8 cellular contexts compared by ENCODE assay signal in the genomic region with DNA sequence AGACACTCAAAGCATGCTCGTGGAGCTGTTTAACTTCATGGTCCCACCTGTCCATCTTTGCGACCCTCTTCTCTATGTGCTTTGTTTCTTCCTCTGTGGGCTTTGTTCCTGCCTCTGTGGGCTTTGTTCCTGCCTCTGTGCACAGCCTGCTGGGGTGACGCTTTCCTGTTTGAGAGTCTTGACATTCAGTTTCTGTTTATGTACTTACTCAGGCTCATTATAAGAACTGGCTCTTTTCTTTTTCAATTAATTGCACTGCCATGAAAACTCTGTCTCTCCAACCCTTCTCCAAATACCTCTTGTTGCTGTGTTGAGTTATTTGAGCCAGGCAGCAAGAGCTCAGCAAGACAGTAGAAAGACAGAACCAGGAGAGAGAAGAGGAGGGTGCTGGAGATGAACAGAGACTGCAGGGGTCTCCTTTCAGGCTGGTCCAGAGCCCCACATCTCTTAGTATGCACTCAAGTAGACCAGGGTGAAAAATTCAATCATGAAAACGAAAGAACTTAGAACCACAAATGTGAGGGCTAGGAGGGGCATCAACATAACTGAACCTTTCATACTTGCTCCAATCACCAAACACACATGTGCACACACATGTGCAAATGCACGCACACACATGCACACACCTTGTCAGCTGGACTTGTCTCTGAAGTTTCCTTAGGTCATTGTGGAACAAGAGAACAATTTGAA.
DNase-seq lines count a peak whose midpoint lies in the region; ATAC-seq, FAIRE-seq and TF ChIP-seq lines count a peak whose summit lies in the region.

No MANE protein-coding gene starts in this region.

- BruUV-seq in endothelial cell of umbilical vein (replicated peaks; lab: Mats Ljungman, UMichigan) = TSS peak; percentile 75

- no peak for TF ChIP-seq POLR2A in endothelial cell of umbilical vein (IDR thresholded peaks at IDR 0.05; ENCODE audit: low read depth, low read length)

- intact Hi-C loops in endothelial cell of umbilical vein (cut with micrococcal nuclease) = loop anchor here (1.0 to 10.0 kb wide), 16 partner anchors 59 to 1381 kb away; a partner anchor contains a TSS

- dilution Hi-C loops in endothelial cell of umbilical vein (cut with MboI; ENCODE audit: extremely low pct_ligation_motif_present, low sequenced_read_pairs) = no loop called here

- H2AFZ ChIP-seq in endothelial cell of umbilical vein (ENCODE audit: low read depth, low read length) = peak overlapping the region; percentile 53

- H3K9ac ChIP-seq in endothelial cell of umbilical vein (replicated peaks; ENCODE audit: extremely low read depth, insufficient read depth, low read length) = peak overlapping the region; percentile 18

- CTCF ChIA-PET in endothelial cell of umbilical vein (lab: Charles Lee) = interaction anchor here (0.6 to 6.5 kb wide), 57 partner anchors 8 to 1237 kb away, joined by 3 to 186 read pairs (median 5); no protein-coding TSS in a partner anchor

- H3K4me3 ChIP-seq in endothelial cell of umbilical vein (replicated peaks in 1 of 3; ENCODE audit: insufficient read depth in 1 of 3, low read depth in 1 of 3, low read length in 3 of 3) = no peak overlapping the region

- H3K27me3 ChIP-seq in endothelial cell of umbilical vein (ENCODE audit: control insufficient read depth in 2 of 2, insufficient read depth in 2 of 2, low read length in 2 of 2) = no peaks in the 10 kb centered on the region

- TF ChIP-seq CTCF in endothelial cell of umbilical vein (IDR thresholded peaks at IDR 0.05; ENCODE audit: extremely low read depth in 1 of 2, insufficient read depth in 1 of 2, low read depth in 1 of 2, low read length in 2 of 2) = no peak

- H3K9me1 ChIP-seq in endothelial cell of umbilical vein (replicated peaks; ENCODE audit: control insufficient read depth, extremely low read depth, insufficient read depth, low read length) = no peaks in the 10 kb centered on the region

- FAIRE-seq in endothelial cell of umbilical vein (lab: Jason Lieb, UNC) = peak; percentile 8

- peaks cover 13% of the 10 kb centered on the region for H3K4me1 ChIP-seq in endothelial cell of umbilical vein (ENCODE audit: control insufficient read depth, extremely low read depth, insufficient read depth, low read length)

- no peak overlapping the region for H3K4me2 ChIP-seq in endothelial cell of umbilical vein (ENCODE audit: insufficient read depth, low read length)

- H3K9me3 ChIP-seq in endothelial cell of umbilical vein (replicated peaks; ENCODE audit: control insufficient read depth, insufficient read depth, low read length) = no peaks in the 10 kb centered on the region

- ATAC-seq in HG03159 (IDR thresholded peaks at IDR 0.05; ENCODE audit: unreplicated experiment) = peak; percentile 77

- POLR2A ChIA-PET in endothelial cell of umbilical vein (lab: Charles Lee) = interaction anchor here (0.7 kb wide), 1 partner anchor 102 kb away, joined by 3 read pairs; no protein-coding TSS in a partner anchor

- H3K27ac ChIP-seq in endothelial cell of umbilical vein (ENCODE audit: insufficient read depth, low read depth, low read length) = peak overlapping the region; percentile 47

- peak; percentile 19 for DNase-seq in NK-92 treated with Interleukin-12 subunit alpha and Interleukin-12 subunit beta, amount 100 ng/mL, for 24 hours (lab: John Stamatoyannopoulos, UW)
- DNase-seq in NK-92 (lab: John Stamatoyannopoulos, UW; ENCODE audit: unreplicated experiment) (no peak), endothelial cell of umbilical vein (ENCODE audit: low read depth, low spot score) (peak; percentile 70), RKO (ENCODE audit: low spot score) (no peak), epidermal melanocyte (ENCODE audit: insufficient read length, low spot score) (no peak)
- DNase-seq in activated CD4-positive, alpha-beta T cell treated with anti-CD3 and anti-CD28 coated beads for 4 hours = peak; percentile 52 to 61
- DNase-seq in stimulated activated CD4-positive, alpha-beta T cell treated with anti-CD3 and anti-CD28 coated beads, Interleukin-12 subunit alpha, Interleukin-12 subunit beta, amount 100 ng/mL, for 4 hours = peak; percentile 47

- no peaks in the 10 kb centered on the region for H3K79me2 ChIP-seq in endothelial cell of umbilical vein (ENCODE audit: control insufficient read depth, insufficient read depth, low read length)

- H4K20me1 ChIP-seq in endothelial cell of umbilical vein (replicated peaks; ENCODE audit: control insufficient read depth, extremely low read depth, insufficient read depth, low read length) = no peaks in the 10 kb centered on the region

- no peaks in the 10 kb centered on the region for H3K36me3 ChIP-seq in endothelial cell of umbilical vein (ENCODE audit: control insufficient read depth in 2 of 2, extremely low read depth in 1 of 2, insufficient read depth in 2 of 2, low read length in 2 of 2)

TF ChIP-seq in endothelial cell of umbilical vein, 7 proteins besides CTCF, POLR2A, EP300 and RAD21:
- TF ChIP-seq MYC (IDR thresholded peaks at IDR 0.05; ENCODE audit: low read depth, low read length) = no peak
- TF ChIP-seq POLR2AphosphoS5 (IDR thresholded peaks at IDR 0.05; ENCODE audit: insufficient read depth, low read depth, low read length) = no peak
- TF ChIP-seq, protein P1, sequence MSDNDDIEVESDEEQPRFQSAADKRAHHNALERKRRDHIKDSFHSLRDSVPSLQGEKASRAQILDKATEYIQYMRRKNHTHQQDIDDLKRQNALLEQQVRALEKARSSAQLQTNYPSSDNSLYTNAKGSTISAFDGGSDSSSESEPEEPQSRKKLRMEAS (IDR thresholded peaks at IDR 0.05; ENCODE audit: insufficient read depth, insufficient read length) = no peak

Comparison
In these comparisons a context has a peak if more than half of its experiments do, and no peak if none do; other contexts are left out.
1. DNase-seq: peak in NK-92 treated with Interleukin-12 subunit alpha and Interleukin-12 subunit beta, amount 100 ng/mL, for 24 hours (single experiment), activated CD4-positive, alpha-beta T cell treated with anti-CD3 and anti-CD28 coated beads for 4 hours (2 of 2), endothelial cell of umbilical vein (single experiment) and stimulated activated CD4-positive, alpha-beta T cell treated with anti-CD3 and anti-CD28 coated beads, Interleukin-12 subunit alpha, Interleukin-12 subunit beta, amount 100 ng/mL, for 4 hours (single experiment); none in NK-92 (single experiment), RKO (single experiment) and epidermal melanocyte (single experiment).